ENCODE assay signal across 8 cellular contexts in genomic region chr4:56978750-56979303, GRCh38. TPM values are rescaled to one million over a fixed set of nuclear protein-coding genes. Genes with fewer than 3 reads are reported as not detected.
DNase-seq lines count a peak whose midpoint lies in the region; ATAC-seq and TF ChIP-seq lines count a peak whose summit lies in the region.

Gene POLR2B, plus strand, starts transcription at chr4:56978896. Its CDS starts 90 bp downstream, at chr4:56978986.

- peaks cover 10 to 52% (median 43%) of the 10 kb centered on the region in 11 experiments for H3K36me3 ChIP-seq in BLaER1 treated with 17β-estradiol and CSF1 and Interleukin-3, amounts not matched to agents 10 nM and 100 nM
- peaks cover 1 to 3% (median 2%) of the 10 kb centered on the region in 4 donors for H3K36me3 ChIP-seq in liver (ENCODE audit: control insufficient read depth in 4 of 4, insufficient read depth in 3 of 4, low read depth in 1 of 4, low read length in 3 of 4)

- peaks cover 0 to 8% (median 5%) of the 10 kb centered on the region in 11 experiments; a peak in 17 of 22 replicates for H3K9me3 ChIP-seq in BLaER1 treated with 17β-estradiol and CSF1 and Interleukin-3, amounts not matched to agents 10 nM and 100 nM (replicated peaks in 1 of 11)
- H3K9me3 ChIP-seq in liver (ENCODE audit: control insufficient read depth in 4 of 4, low read length in 3 of 4): peaks cover 0 to 2% (median 0%) of the 10 kb centered on the region in 4 donors

- peak; percentile 40 for ATAC-seq in GM19351 (IDR thresholded peaks at IDR 0.05; ENCODE audit: unreplicated experiment)
- peak; percentile 40 for ATAC-seq in HG03521 (IDR thresholded peaks at IDR 0.05; ENCODE audit: unreplicated experiment)

- no peak for TF ChIP-seq RAD21 in liver (IDR thresholded peaks at IDR 0.05)

- no peaks in the 10 kb centered on the region for H3K27me3 ChIP-seq in BLaER1 treated with 17β-estradiol and CSF1 and Interleukin-3, amounts not matched to agents 10 nM and 100 nM
- H3K27me3 ChIP-seq in liver (ENCODE audit: control insufficient read depth in 4 of 4, insufficient read depth in 4 of 4, low read length in 3 of 4): no peaks in the 10 kb centered on the region

- H4K20me1 ChIP-seq in BLaER1 treated with 17β-estradiol and CSF1 and Interleukin-3, amounts not matched to agents 10 nM and 100 nM: peaks cover 59 to 84% (median 79%) of the 10 kb centered on the region in 11 experiments

- peak within 1 kb of the TSS; percentile 82 to 99 (median 95) for H3K4me3 ChIP-seq in BLaER1 treated with 17β-estradiol and CSF1 and Interleukin-3, amounts not matched to agents 10 nM and 100 nM
- peak within 1 kb of the TSS; percentile 93 to 100 (median 97) for H3K4me3 ChIP-seq in liver (ENCODE audit: low read depth in 1 of 3, low read length in 3 of 3)

- peak within 1 kb of the TSS; percentile 77 to 97 (median 92) for H3K4me2 ChIP-seq in BLaER1 treated with 17β-estradiol and CSF1 and Interleukin-3, amounts not matched to agents 10 nM and 100 nM

- DNase-seq in NCI-H748 (lab: John Stamatoyannopoulos, UW; ENCODE audit: unreplicated experiment): peak; percentile 94
- peak; percentile 72 to 74 for DNase-seq in activated CD4-positive, alpha-beta T cell treated with anti-CD3 and anti-CD28 coated beads, Interleukin-2, amount 50 U/mL, for 4 hours
- peak; percentile 90 to 94 for DNase-seq in dermis microvascular lymphatic vessel endothelial cell (ENCODE audit: low read depth in 2 of 2)
- DNase-seq in stimulated activated CD4-positive, alpha-beta T cell treated with anti-CD3 and anti-CD28 coated beads, Interleukin-4, amount 100 ng/mL, for 4 hours: peak; percentile 77 to 85

- peaks cover 35 to 62% (median 48%) of the 10 kb centered on the region in 10 experiments for H3K4me1 ChIP-seq in BLaER1 treated with 17β-estradiol and CSF1 and Interleukin-3, amounts not matched to agents 10 nM and 100 nM
- H3K4me1 ChIP-seq in liver (ENCODE audit: control insufficient read depth in 4 of 4, insufficient read depth in 4 of 4, low read length in 3 of 4): peaks cover 5 to 37% (median 22%) of the 10 kb centered on the region in 4 donors

- under 1% methylated on average over 37 of the region's 37 CpGs for WGBS in liver

- peak within 1 kb of the TSS; percentile 86 to 96 (median 91) for H3K9ac ChIP-seq in BLaER1 treated with 17β-estradiol and CSF1 and Interleukin-3, amounts not matched to agents 10 nM and 100 nM
- peak within 1 kb of the TSS; percentile 71 to 97 for H3K9ac ChIP-seq in liver (ENCODE audit: low read depth in 1 of 2, low read length in 2 of 2)

- TF ChIP-seq CTCF in liver (IDR thresholded peaks at IDR 0.05; ENCODE audit: low read depth, low read length, missing input control): no peak

- H3K27ac ChIP-seq in BLaER1 treated with 17β-estradiol and CSF1 and Interleukin-3, amounts not matched to agents 10 nM and 100 nM: peak within 1 kb of the TSS; percentile 80 to 94 (median 89)
- peak within 1 kb of the TSS; percentile 88 to 93 for H3K27ac ChIP-seq in liver (ENCODE audit: low read depth in 1 of 2, low read length in 2 of 2)

TF ChIP-seq in liver, 16 proteins besides CTCF, POLR2A, EP300 and RAD21:
- TF ChIP-seq MAX (IDR thresholded peaks at IDR 0.05): peak; percentile 88
- TF ChIP-seq ZBTB33 (IDR thresholded peaks at IDR 0.05): peak; percentile 97
- TF ChIP-seq FOXA1 (IDR thresholded peaks at IDR 0.05): peak; percentile 26
- TF ChIP-seq FOXA2 (IDR thresholded peaks at IDR 0.05): peak; percentile 8
- TF ChIP-seq TAF1 (conservative IDR thresholded peaks at IDR 0.05): peak; percentile 88
- peak; percentile 87 for TF ChIP-seq YY1 (IDR thresholded peaks at IDR 0.05)
- TF ChIP-seq EGR1 (IDR thresholded peaks at IDR 0.05; ENCODE audit: low read depth in 2 of 2): peak in 1 of 2 donors; percentile 65
- TF ChIP-seq GABPA (IDR thresholded peaks at IDR 0.05 in 1 of 2, conservative IDR thresholded peaks at IDR 0.05 in 1 of 2): peak in 1 of 2 donors; percentile 88
- peak; percentile 60 to 67 for TF ChIP-seq RXRA (IDR thresholded peaks at IDR 0.05)
- TF ChIP-seq JUND (IDR thresholded peaks at IDR 0.05): no peak
- TF ChIP-seq ATF3 (IDR thresholded peaks at IDR 0.05): no peak
- TF ChIP-seq NR2F2 (IDR thresholded peaks at IDR 0.05): peak; percentile 87
- TF ChIP-seq SP1 (IDR thresholded peaks at IDR 0.05): no peak
- TF ChIP-seq HNF4G (IDR thresholded peaks at IDR 0.05): no peak
- TF ChIP-seq HNF4A (conservative IDR thresholded peaks at IDR 0.05): peak; percentile 34 to 38
- peak; percentile 86 for TF ChIP-seq REST (IDR thresholded peaks at IDR 0.05)

RNA-seq across cellular contexts. Expression of gene POLR2B, which starts in this region (rescaled TPM):
- total RNA-seq in dermis microvascular lymphatic vessel endothelial cell (70.9 and 83.7 TPM in 2 replicates), liver (10 to 100 TPM; 55.4 to 64.4 TPM)
- polyA plus RNA-seq in liver: 10 to 100 TPM; 16.6 to 24.6 TPM

Comparison
In these comparisons a context has a peak if more than half of its experiments do, and no peak if none do; other contexts are left out.
1. Peak in every context shown above with its lines: DNase-seq, ATAC-seq, H3K4me3 ChIP-seq and H3K27ac ChIP-seq.